In the genomic region with DNA sequence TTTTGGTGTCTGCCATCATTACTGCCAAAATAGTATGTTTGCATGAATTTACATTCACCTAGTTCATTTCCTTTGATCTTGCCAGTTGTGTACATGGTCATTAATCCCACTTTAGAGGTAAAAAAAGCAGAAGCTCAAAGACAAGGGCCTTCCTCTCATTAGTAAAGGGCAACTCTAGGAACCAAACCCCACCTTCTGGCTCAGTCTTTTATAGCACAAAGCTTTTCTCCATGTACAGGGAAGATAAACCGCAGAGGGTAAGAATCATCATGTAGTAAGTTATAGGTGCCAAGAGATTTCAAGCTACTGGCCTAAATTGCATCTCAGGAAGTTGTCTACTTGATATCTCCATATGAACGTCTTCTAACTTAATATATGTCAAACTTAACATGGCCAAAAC, we compare ENCODE assay signal across 15 cellular contexts. TPM values are rescaled to one million over a fixed set of nuclear protein-coding genes. Genes with fewer than 3 reads are reported as not detected.
A peak's percentile ranks its signal among the peaks of the same experiment; 100 is the strongest.
DNase-seq lines count a peak whose midpoint lies in the region; ATAC-seq, FAIRE-seq and TF ChIP-seq lines count a peak whose summit lies in the region.
"Had no signal": no experiment of that assay in that cellular context is flagged by ENCODE, and none has a peak within 500 bp of the region (broad histone marks: within the 10 kb centered on the region; RNA-seq: fewer than 3 reads in every experiment).

No MANE protein-coding gene starts in this region.

- no peak overlapping the region for H3K27ac Mint-ChIP-seq in osteocyte (ENCODE audit: unreplicated experiment)

- BruUV-seq in K562 (replicated peaks; lab: Mats Ljungman, UMichigan) = no TSS peak

- H2AFZ ChIP-seq in K562 (ENCODE audit: low read depth, low read length) = no peak overlapping the region

- no peaks in the 10 kb centered on the region for H3K9me1 ChIP-seq in K562 (ENCODE audit: control insufficient read depth, insufficient read depth, low read length)

- peak in 1 of 3 experiments; percentile 44; a peak in 3 of 6 replicates for TF ChIP-seq CTCF in K562 (IDR thresholded peaks at IDR 0.05 in 2 of 3, conservative IDR thresholded peaks at IDR 0.05 in 1 of 3; ENCODE audit: insufficient read depth in 2 of 3, low read depth in 1 of 3, low read length in 3 of 3)
- peak; percentile 25 for TF ChIP-seq CTCF in osteocyte (IDR thresholded peaks at IDR 0.05)
- TF ChIP-seq CTCF in adrenal gland (IDR thresholded peaks at IDR 0.05) = peak in 1 of 6 experiments; percentile 8

- peaks cover 7% of the 10 kb centered on the region for H3K4me1 Mint-ChIP-seq in osteocyte (ENCODE audit: unreplicated experiment)
- H3K4me1 Mint-ChIP-seq: neural crest cell had no signal

- peak in 1 of 2 experiments; percentile 46; a peak in 3 of 4 replicates for TF ChIP-seq RAD21 in K562 (CRISPR knock-in tag; conservative IDR thresholded peaks at IDR 0.05 in 1 of 2, IDR thresholded peaks at IDR 0.05 in 1 of 2)

- no peak overlapping the region for H3K9ac ChIP-seq in K562 (ENCODE audit: insufficient read depth in 1 of 2, low read depth in 2 of 2, low read length in 2 of 2)

- CTCF ChIA-PET in K562 (lab: Yijun Ruan, JAX; ENCODE audit: low intra/inter-chr PET ratio) = interaction anchor here (0.5 kb wide), 1 partner anchor 242 kb away, joined by 3 read pairs; no protein-coding TSS in a partner anchor

- TF ChIP-seq EP300 in K562 (IDR thresholded peaks at IDR 0.05; ENCODE audit: low read length) = no peak

- WGBS in K562 (ENCODE audit: insufficient coverage, low coverage, missing lambda C conversion rate) = 52% methylated on average over 2 of the region's 2 CpGs
- WGBS in adrenal gland, 4 donors = 59 to 76% (median 69%) methylated on average over 2 of the region's 2 CpGs

- H3K9me3 Mint-ChIP-seq in osteocyte (ENCODE audit: unreplicated experiment) = peaks cover 7% of the 10 kb centered on the region

- H3K4me1 ChIP-seq in K562 (replicated peaks in 1 of 2; ENCODE audit: control insufficient read depth in 2 of 2, insufficient read depth in 2 of 2, low read length in 2 of 2) (no peaks in the 10 kb centered on the region), adrenal gland (replicated peaks in 1 of 2) (no peaks in the 10 kb centered on the region)
- H3K4me1 ChIP-seq: SJSA1 had no signal

- intact Hi-C loops in K562 (cut with micrococcal nuclease) (no loop called here), adrenal gland (cut with DNase I) (no loop called here)

- peaks cover 27% of the 10 kb centered on the region for H3K36me3 ChIP-seq in K562 (ENCODE audit: control insufficient read depth, insufficient read depth, low read length)
- peaks cover 0 to 7% of the 10 kb centered on the region in 2 donors for H3K36me3 ChIP-seq in adrenal gland (replicated peaks in 1 of 2)

- FAIRE-seq in K562 (lab: Jason Lieb, UNC) = no peak

- H3K4me3 Mint-ChIP-seq in osteocyte (ENCODE audit: unreplicated experiment) = no peak overlapping the region
- H3K4me3 Mint-ChIP-seq: neural crest cell had no signal

- in situ Hi-C loops in K562 (cut with MboI) = no loop called here

- no peaks in the 10 kb centered on the region for H3K27me3 Mint-ChIP-seq in osteocyte (ENCODE audit: unreplicated experiment)

- H3K27ac ChIP-seq in K562 (ENCODE audit: extremely low read depth, low read depth, low read length) (no peak overlapping the region), adrenal gland (no peak overlapping the region)
- H3K27ac ChIP-seq: HL-60, SJSA1 had no signal

- no peak overlapping the region for H3K4me3 ChIP-seq in K562
- no peak overlapping the region for H3K4me3 ChIP-seq in adrenal gland
- H3K4me3 ChIP-seq: SJSA1 had no signal

- H3K27me3 ChIP-seq in K562 (ENCODE audit: control insufficient read depth in 2 of 2, insufficient read depth in 2 of 2, low read length in 2 of 2) (no peaks in the 10 kb centered on the region), adrenal gland (no peaks in the 10 kb centered on the region)
- H3K27me3 ChIP-seq: SJSA1 had no signal

- POLR2A ChIA-PET in K562 (lab: Yijun Ruan, JAX) = interaction anchor here (0.5 to 1.3 kb wide), 8 partner anchors 8 to 370 kb away, joined by 3 to 5 read pairs (median 3); a partner anchor contains a TSS

- peaks cover 31% of the 10 kb centered on the region for H3K36me3 Mint-ChIP-seq in osteocyte (ENCODE audit: unreplicated experiment)

- peak; percentile 10 to 32 for DNase-seq in NCI-H526 (lab: John Stamatoyannopoulos, UW)
- DNase-seq in NCI-H526 treated with DMSO at 0.1 percent for 48 hours (lab: John Stamatoyannopoulos, UW) = no peak
- DNase-seq in MV-4-11 (lab: John Stamatoyannopoulos, UW) = peak; percentile 34
- DNase-seq in K562 (ENCODE audit: extremely low read depth in 1 of 4, low spot score in 3 of 4) = peak in 2 of 4 experiments; percentile 15 to 16
- no peak for DNase-seq in osteocyte (ENCODE audit: extremely low spot score, unreplicated experiment)
- DNase-seq in C1 segment of cervical spinal cord (lab: John Stamatoyannopoulos, UW) = no peak
- no peak for DNase-seq in adrenal gland
- DNase-seq: NCI-H2029 treated with DMSO at 0.1 percent for 48 hours; stimulated activated CD4-positive, alpha-beta T cell treated with anti-CD3 and anti-CD28 coated beads, Interleukin-2, amount 100 ng/mL, for 24 hours had no signal

- ATAC-seq in K562 (peak; percentile 65), HG03108 (IDR thresholded peaks at IDR 0.05; ENCODE audit: unreplicated experiment) (no peak)

- no peaks in the 10 kb centered on the region for H4K20me1 ChIP-seq in K562 (replicated peaks; ENCODE audit: control insufficient read depth, insufficient read depth, low read length)

- no peak overlapping the region for H3K4me2 ChIP-seq in K562 (ENCODE audit: insufficient read depth, low read length)

- no peaks in the 10 kb centered on the region for H3K79me2 ChIP-seq in K562 (ENCODE audit: control insufficient read depth, insufficient read depth, low read length)

- H3K9me3 ChIP-seq in K562 (replicated peaks; ENCODE audit: control insufficient read depth, insufficient read depth, low read depth, low read length) (peaks cover 8% of the 10 kb centered on the region), adrenal gland (replicated peaks in 1 of 3) (no peaks in the 10 kb centered on the region)
- H3K9me3 ChIP-seq: SJSA1 had no signal

- TF ChIP-seq POLR2A in K562 (conservative IDR thresholded peaks at IDR 0.05) (no peak), adrenal gland (IDR thresholded peaks at IDR 0.05) (no peak)

RNA-seq across cellular contexts. Expression of a gene that starts 19.3 kb away (rescaled TPM):
- total RNA-seq in K562 (2011; cell fraction: chromatin; rRNA removed; ENCODE audit: low replicate concordance) = 42.0 and 42.1 TPM in 2 replicates
- 28.0 and 36.9 TPM in 2 replicates for total RNA-seq in K562 (2011; cell fraction: nucleolus; rRNA removed)
- 55.7 and 78.3 TPM in 2 replicates for total RNA-seq in K562 (2011; cell fraction: nucleoplasm; rRNA removed)
- 46.1 and 50.0 TPM in 2 replicates for total RNA-seq in K562 (2014; rRNA removed)
- 71.2 and 73.9 TPM in 2 replicates for total RNA-seq in K562 (2014; rRNA removed; fragmentation: Illumina TruSeq; extraction: Trizol)
- 56.8 and 59.8 TPM in 2 replicates for total RNA-seq in K562 (2015; rRNA removed; fragmentation: Illumina TruSeq; extraction: Trizol)
- 72.0 and 79.1 TPM in 2 replicates for total RNA-seq in K562 (2021)
- 49.2 and 65.1 TPM in 2 replicates for polyA plus RNA-seq in K562 (2011; rRNA removed)
- polyA plus RNA-seq in K562 (2011; cell fraction: cytosol; rRNA removed) = 52.2 and 59.7 TPM in 2 replicates
- 24.0 and 24.4 TPM in 2 replicates for polyA plus RNA-seq in K562 (2011; cell fraction: nucleus; rRNA removed)
- 54.8 and 61.6 TPM in 2 replicates for polyA plus RNA-seq in K562 (2012)
- 78.7 and 98.8 TPM in 2 replicates for polyA plus RNA-seq in K562 (2014; fragmentation: Illumina TruSeq; extraction: Trizol)
- polyA plus RNA-seq in K562 (2014; fragmentation: Nextera tagmentation; extraction: Ambion mirVana) = 10 to 100 TPM; 22.8 to 23.6 TPM
- polyA plus RNA-seq in K562 (2014; rRNA removed) = 65.7 and 69.0 TPM in 2 replicates
- 40.4 and 43.8 TPM in 2 replicates for polyA minus RNA-seq in K562 (2011; rRNA and poly(A)+ RNA removed)
- 23.4 and 27.0 TPM in 2 replicates for polyA minus RNA-seq in K562 (2011; cell fraction: cytosol; rRNA and poly(A)+ RNA removed)
- polyA minus RNA-seq in K562 (2011; cell fraction: nucleus; rRNA and poly(A)+ RNA removed) = 13.5 and 20.1 TPM in 2 replicates
- 116 and 120 TPM in 2 replicates for total RNA-seq in osteocyte
- total RNA-seq in adrenal gland = 100 to 1,000 TPM in 3 of 8 donors, 10 to 100 TPM in 5; 78.9 to 121 (median 94.2) TPM
- 10 to 100 TPM; 51.1 to 89.5 (median 58.4) TPM for polyA plus RNA-seq in adrenal gland

RNA-seq across cellular contexts. Expression of a gene that starts 20.4 kb away (rescaled TPM):
- 10.2 and 20.8 TPM in 2 replicates for total RNA-seq in K562 (2011; cell fraction: chromatin; rRNA removed; ENCODE audit: low replicate concordance)
- 4.7 and 7.4 TPM in 2 replicates for total RNA-seq in K562 (2011; cell fraction: nucleolus; rRNA removed)
- total RNA-seq in K562 (2011; cell fraction: nucleoplasm; rRNA removed) = 5.7 and 13.3 TPM in 2 replicates
- total RNA-seq in K562 (2014; rRNA removed) = 18.6 and 31.1 TPM in 2 replicates
- total RNA-seq in K562 (2014; rRNA removed; fragmentation: Illumina TruSeq; extraction: Trizol) = 18.2 and 19.6 TPM in 2 replicates
- 13.7 and 14.1 TPM in 2 replicates for total RNA-seq in K562 (2015; rRNA removed; fragmentation: Illumina TruSeq; extraction: Trizol)
- total RNA-seq in K562 (2021) = 17.3 and 17.6 TPM in 2 replicates
- 16.4 and 16.7 TPM in 2 replicates for polyA plus RNA-seq in K562 (2011; rRNA removed)
- polyA plus RNA-seq in K562 (2011; cell fraction: cytosol; rRNA removed) = 7.9 and 10.5 TPM in 2 replicates
- polyA plus RNA-seq in K562 (2011; cell fraction: nucleus; rRNA removed) = 7.4 and 8.6 TPM in 2 replicates
- polyA plus RNA-seq in K562 (2012) = 8.5 and 10.3 TPM in 2 replicates
- polyA plus RNA-seq in K562 (2014; fragmentation: Illumina TruSeq; extraction: Trizol) = 14.8 and 16.2 TPM in 2 replicates
- polyA plus RNA-seq in K562 (2014; fragmentation: Nextera tagmentation; extraction: Ambion mirVana) = 1 to 10 TPM; 1.4 to 2.2 TPM
- 14.0 and 15.9 TPM in 2 replicates for polyA plus RNA-seq in K562 (2014; rRNA removed)
- polyA minus RNA-seq in K562 (2011; rRNA and poly(A)+ RNA removed) = 10.1 and 16.2 TPM in 2 replicates
- polyA minus RNA-seq in K562 (2011; cell fraction: cytosol; rRNA and poly(A)+ RNA removed) = 7.3 and 8.2 TPM in 2 replicates
- 7.0 and 7.3 TPM in 2 replicates for polyA minus RNA-seq in K562 (2011; cell fraction: nucleus; rRNA and poly(A)+ RNA removed)
- 16.3 and 16.9 TPM in 2 replicates for total RNA-seq in osteocyte
- 10 to 100 TPM; 15.4 to 42.8 (median 20.3) TPM for total RNA-seq in adrenal gland
- polyA plus RNA-seq in adrenal gland = 10 to 100 TPM in 1 of 3 donors, 1 to 10 TPM in 2; 5.2 to 11.2 (median 6.4) TPM

RNA-seq across cellular contexts. Expression of a gene that starts 36.2 kb away (rescaled TPM):
- not detected in 2 replicates for total RNA-seq in K562 (2011; cell fraction: chromatin; rRNA removed; ENCODE audit: low replicate concordance)
- not detected in 2 replicates for total RNA-seq in K562 (2011; cell fraction: nucleolus; rRNA removed)
- not detected in 2 replicates for total RNA-seq in K562 (2011; cell fraction: nucleoplasm; rRNA removed)
- total RNA-seq in K562 (2014; rRNA removed) (not detected in 2 replicates), K562 (2014; rRNA removed; fragmentation: Illumina TruSeq; extraction: Trizol) (not detected in 2 replicates), K562 (2015; rRNA removed; fragmentation: Illumina TruSeq; extraction: Trizol) (not detected in 2 replicates), K562 (2021) (not detected in 2 replicates), osteocyte (not detected in 2 replicates), adrenal gland (1 to 10 TPM in 1 of 8 donors, under 1 TPM in 4, not detected in 3; 0.32 to 2.6 (median 0.55) TPM)
- polyA plus RNA-seq in K562 (2011; rRNA removed) (not detected in 2 replicates), K562 (2014; fragmentation: Illumina TruSeq; extraction: Trizol) (not detected in 2 replicates), K562 (2014; fragmentation: Nextera tagmentation; extraction: Ambion mirVana) (not detected), K562 (2014; rRNA removed) (not detected in 2 replicates), adrenal gland (1 to 10 TPM in 2 of 3 donors, under 1 TPM in 1; 0.40 to 3.1 (median 1.5) TPM)
- not detected in 2 replicates for polyA plus RNA-seq in K562 (2011; cell fraction: cytosol; rRNA removed)
- not detected in 2 replicates for polyA plus RNA-seq in K562 (2011; cell fraction: nucleus; rRNA removed)
- not detected in 2 replicates for polyA plus RNA-seq in K562 (2012)
- not detected in 2 replicates for polyA minus RNA-seq in K562 (2011; rRNA and poly(A)+ RNA removed)
- polyA minus RNA-seq in K562 (2011; cell fraction: cytosol; rRNA and poly(A)+ RNA removed) = not detected in 2 replicates
- not detected in 2 replicates for polyA minus RNA-seq in K562 (2011; cell fraction: nucleus; rRNA and poly(A)+ RNA removed)
- total RNA-seq: A673; activated CD8-positive, alpha-beta memory T cell treated with anti-CD3 and anti-CD28 coated beads for 36 hours; neural crest cell had no signal

RNA-seq across cellular contexts. Expression of a gene that starts 58.8 kb away (rescaled TPM):
- not detected in 2 replicates for total RNA-seq in K562 (2011; cell fraction: chromatin; rRNA removed; ENCODE audit: low replicate concordance)
- not detected in 2 replicates for total RNA-seq in K562 (2011; cell fraction: nucleolus; rRNA removed)
- total RNA-seq in K562 (2011; cell fraction: nucleoplasm; rRNA removed) = not detected in 2 replicates
- total RNA-seq in K562 (2014; rRNA removed) = not detected in 2 replicates
- not detected in 2 replicates for total RNA-seq in K562 (2014; rRNA removed; fragmentation: Illumina TruSeq; extraction: Trizol)
- not detected in 2 replicates for total RNA-seq in K562 (2015; rRNA removed; fragmentation: Illumina TruSeq; extraction: Trizol)
- total RNA-seq in K562 (2021) = not detected in 2 replicates
- polyA plus RNA-seq in K562 (2011; rRNA removed) = not detected in 2 replicates
- not detected in 2 replicates for polyA plus RNA-seq in K562 (2011; cell fraction: cytosol; rRNA removed)
- 0.06 TPM in 1 of 2 replicates, not detected in the other for polyA plus RNA-seq in K562 (2011; cell fraction: nucleus; rRNA removed)
- polyA plus RNA-seq in K562 (2012) = not detected in 2 replicates
- polyA plus RNA-seq in K562 (2014; fragmentation: Illumina TruSeq; extraction: Trizol) = not detected in 2 replicates
- polyA plus RNA-seq in K562 (2014; fragmentation: Nextera tagmentation; extraction: Ambion mirVana) = not detected
- not detected in 2 replicates for polyA plus RNA-seq in K562 (2014; rRNA removed)
- 0.06 TPM in 1 of 2 replicates, not detected in the other for polyA minus RNA-seq in K562 (2011; rRNA and poly(A)+ RNA removed)
- polyA minus RNA-seq in K562 (2011; cell fraction: cytosol; rRNA and poly(A)+ RNA removed) = not detected in 2 replicates
- polyA minus RNA-seq in K562 (2011; cell fraction: nucleus; rRNA and poly(A)+ RNA removed) = not detected in 2 replicates
- 0.73 and 0.78 TPM in 2 replicates for total RNA-seq in osteocyte
- total RNA-seq in adrenal gland = 1 to 10 TPM; 1.3 to 9.2 (median 3.3) TPM
- 1 to 10 TPM; 1.4 to 7.0 (median 4.3) TPM for polyA plus RNA-seq in adrenal gland
- total RNA-seq: activated CD8-positive, alpha-beta memory T cell treated with anti-CD3 and anti-CD28 coated beads for 36 hours had no signal

Comparison
In these comparisons a context has a peak if more than half of its experiments do, and no peak if none do; other contexts are left out.
1. DNase-seq: peak in NCI-H526 (2 of 2) and MV-4-11 (single experiment); none in NCI-H526 treated with DMSO at 0.1 percent for 48 hours (single experiment), osteocyte (single experiment), C1 segment of cervical spinal cord (0 of 14) and adrenal gland (0 of 7).